ENCODE assay signal across 26 cellular contexts in genomic region chr6:42845327-42845694, GRCh38. TPM values are rescaled to one million over a fixed set of nuclear protein-coding genes. Genes with fewer than 3 reads are reported as not detected.
DNase-seq lines count a peak whose midpoint lies in the region; ATAC-seq and TF ChIP-seq lines count a peak whose summit lies in the region.
"Had no signal": no experiment of that assay in that cellular context is flagged by ENCODE, and none has a peak within 500 bp of the region (broad histone marks: within the 10 kb centered on the region; RNA-seq: fewer than 3 reads in every experiment).

No MANE protein-coding gene starts in this region.

- no peak overlapping the region for H3K4me3 Mint-ChIP-seq in CD8-positive, alpha-beta T cell
- H3K4me3 Mint-ChIP-seq in progenitor cell of endocrine pancreas (ENCODE audit: low read depth): no peak overlapping the region
- H3K4me3 Mint-ChIP-seq: activated T-helper 17 cell treated with anti-CD3 and anti-CD28 coated beads, Interleukin-2, amount 50 U/mL, for 72 hours; stimulated activated naive CD8-positive, alpha-beta T cell treated with anti-CD3 and anti-CD28 coated beads, Interleukin-15, Interleukin-2, amounts not matched to agents 100 ng/mL and 50 ng/mL, for 24 hours had no signal

- H3K36me3 Mint-ChIP-seq in CD8-positive, alpha-beta T cell: peaks cover 38% of the 10 kb centered on the region
- peaks cover 5% of the 10 kb centered on the region for H3K36me3 Mint-ChIP-seq in progenitor cell of endocrine pancreas (ENCODE audit: insufficient read depth)
- H3K36me3 Mint-ChIP-seq: activated naive CD4-positive, alpha-beta T cell treated with anti-CD3 and anti-CD28 coated beads, Interleukin-2, amount 50 U/mL, for 72 hours had no signal

- no peak for ATAC-seq in CD8-positive, alpha-beta T cell
- ATAC-seq in left cardiac atrium (no peak), HG03095 (IDR thresholded peaks at IDR 0.05; ENCODE audit: unreplicated experiment) (no peak)
- ATAC-seq: activated naive CD4-positive, alpha-beta T cell treated with anti-CD3 and anti-CD28 coated beads, Interleukin-2, amount 50 U/mL, for 72 hours; K562 had no signal

- no peaks in the 10 kb centered on the region for H3K4me1 ChIP-seq in CD8-positive, alpha-beta T cell (ENCODE audit: insufficient read depth, low read length)
- H3K4me1 ChIP-seq in HEK293 (ENCODE audit: control insufficient read depth, insufficient read depth, low read length) (no peaks in the 10 kb centered on the region), SJCRH30 (peaks cover 17% of the 10 kb centered on the region), mucosa of rectum (ENCODE audit: control insufficient read depth in 2 of 2, insufficient read depth in 2 of 2, low read length in 2 of 2) (peaks cover 3 to 9% of the 10 kb centered on the region in 2 donors)
- H3K4me1 ChIP-seq: BE2C, SJSA1 had no signal

- POLR2A ChIA-PET in CD8-positive, alpha-beta T cell (lab: Charles Lee): interaction anchor here (0.7 to 2.0 kb wide), 2 partner anchors 34 to 63 kb away, joined by 5 to 6 read pairs; partner anchors contain the start of gene RPL7L1
- POLR2A ChIA-PET in HEK293 (lab: Yijun Ruan, JAX): interaction anchor here (0.8 to 0.9 kb wide), 2 partner anchors 34 to 100 kb away, joined by 4 read pairs; partner anchors contain the start of genes RPL7L1 and TBCC

- no peaks in the 10 kb centered on the region for H3K27me3 Mint-ChIP-seq in CD8-positive, alpha-beta T cell (ENCODE audit: low read depth)
- H3K27me3 Mint-ChIP-seq in progenitor cell of endocrine pancreas: no peaks in the 10 kb centered on the region
- H3K27me3 Mint-ChIP-seq: activated T-helper 17 cell treated with anti-CD3 and anti-CD28 coated beads, Interleukin-2, amount 50 U/mL, for 72 hours; stimulated activated naive CD8-positive, alpha-beta T cell treated with anti-CD3 and anti-CD28 coated beads, Interleukin-15, Interleukin-2, amounts not matched to agents 100 ng/mL and 50 ng/mL, for 24 hours had no signal

- H3K27ac Mint-ChIP-seq in CD8-positive, alpha-beta T cell: peak overlapping the region; percentile 6
- no peak overlapping the region for H3K27ac Mint-ChIP-seq in progenitor cell of endocrine pancreas
- H3K27ac Mint-ChIP-seq: stimulated activated naive CD8-positive, alpha-beta T cell treated with anti-CD3 and anti-CD28 coated beads, Interleukin-15, Interleukin-2, amounts not matched to agents 100 ng/mL and 50 ng/mL, for 24 hours had no signal

- TF ChIP-seq CTCF in CD8-positive, alpha-beta T cell (IDR thresholded peaks at IDR 0.05): no peak
- TF ChIP-seq CTCF in HEK293 (tag by site-specific recombination; IDR thresholded peaks at IDR 0.05): no peak
- TF ChIP-seq CTCF in progenitor cell of endocrine pancreas (IDR thresholded peaks at IDR 0.05; ENCODE audit: unreplicated experiment): no peak

- peaks cover 15% of the 10 kb centered on the region for H3K4me1 Mint-ChIP-seq in CD8-positive, alpha-beta T cell (ENCODE audit: low read depth)
- H3K4me1 Mint-ChIP-seq in progenitor cell of endocrine pancreas (ENCODE audit: low read depth): peaks cover 11% of the 10 kb centered on the region

- no peak for DNase-seq in CD8-positive, alpha-beta T cell
- DNase-seq in SJCRH30 (peak; percentile 13 to 61), left cardiac atrium (no peak), progenitor cell of endocrine pancreas (ENCODE audit: low spot score, unreplicated experiment) (no peak), amniotic stem cell (lab: John Stamatoyannopoulos, UW) (no peak)
- DNase-seq: activated CD4-positive, alpha-beta T cell treated with anti-CD3 and anti-CD28 coated beads, Interleukin-2, amount 50 U/mL, for 48 hours; BE2C; effector CD8-positive, alpha-beta T cell; GF-D8; kidney; mammary epithelial cell; NCI-H1105; NCI-H2107; NCI-H526 treated with DMSO at 0.1 percent for 48 hours; T-helper 1 cell had no signal

- no peak overlapping the region for H3K4me3 ChIP-seq in CD8-positive, alpha-beta T cell (ENCODE audit: low read depth, low read length)
- no peak overlapping the region for H3K4me3 ChIP-seq in HEK293 (ENCODE audit: low read depth, low read length)
- no peak overlapping the region for H3K4me3 ChIP-seq in SJCRH30
- no peak overlapping the region for H3K4me3 ChIP-seq in mucosa of rectum (ENCODE audit: low read length in 2 of 2)
- H3K4me3 ChIP-seq: K562, SJSA1, thoracic aorta had no signal

- H3K9me3 Mint-ChIP-seq in CD8-positive, alpha-beta T cell: no peaks in the 10 kb centered on the region
- H3K9me3 Mint-ChIP-seq in progenitor cell of endocrine pancreas (ENCODE audit: low read depth): no peaks in the 10 kb centered on the region
- H3K9me3 Mint-ChIP-seq: activated naive CD4-positive, alpha-beta T cell treated with anti-CD3 and anti-CD28 coated beads, Interleukin-2, amount 50 U/mL, for 72 hours; activated T-helper 17 cell treated with anti-CD3 and anti-CD28 coated beads, Interleukin-2, amount 50 U/mL, for 72 hours; stimulated activated naive CD8-positive, alpha-beta T cell treated with anti-CD3 and anti-CD28 coated beads, Interleukin-15, Interleukin-2, amounts not matched to agents 100 ng/mL and 50 ng/mL, for 24 hours had no signal

- CTCF ChIA-PET in CD8-positive, alpha-beta T cell (lab: Charles Lee): interaction anchor here (1.4 kb wide), 1 partner anchor 9 kb away, joined by 7 read pairs; no protein-coding TSS in a partner anchor
- CTCF ChIA-PET in HEK293 (lab: Yijun Ruan, JAX): interaction anchor here (0.6 to 1.1 kb wide), 2 partner anchors 72 to 183 kb away, joined by 3 read pairs; no protein-coding TSS in a partner anchor

- H3K9ac ChIP-seq in mucosa of rectum (ENCODE audit: low read depth in 1 of 2, low read length in 2 of 2): no peak overlapping the region

- H3K27me3 ChIP-seq in CD8-positive, alpha-beta T cell (ENCODE audit: insufficient read depth, low read length): no peaks in the 10 kb centered on the region
- H3K27me3 ChIP-seq in SJCRH30 (no peaks in the 10 kb centered on the region), mucosa of rectum (ENCODE audit: control insufficient read depth in 2 of 2, insufficient read depth in 2 of 2, low read length in 2 of 2) (no peaks in the 10 kb centered on the region)
- H3K27me3 ChIP-seq: BE2C, neutrophil, SJSA1 had no signal

- no peak overlapping the region for H3K27ac ChIP-seq in CD8-positive, alpha-beta T cell (ENCODE audit: low read depth, low read length)
- H3K27ac ChIP-seq in HEK293 (ENCODE audit: extremely low read depth, low read depth, low read length) (no peak overlapping the region), SJCRH30 (peak overlapping the region; percentile 65), mucosa of rectum (ENCODE audit: low read depth in 2 of 2, low read length in 2 of 2) (peak overlapping the region; percentile 43 to 70)
- H3K27ac ChIP-seq: epithelial cell of prostate, neutrophil, SJSA1, thoracic aorta had no signal

- H3K9me3 ChIP-seq in CD8-positive, alpha-beta T cell (ENCODE audit: low read length): no peaks in the 10 kb centered on the region
- H3K9me3 ChIP-seq in HEK293 (ENCODE audit: control insufficient read depth, insufficient read depth, low read depth, low read length): no peaks in the 10 kb centered on the region
- H3K9me3 ChIP-seq in SJCRH30 (replicated peaks): no peaks in the 10 kb centered on the region
- H3K9me3 ChIP-seq in mucosa of rectum (ENCODE audit: control insufficient read depth in 2 of 2, low read length in 2 of 2): no peaks in the 10 kb centered on the region
- H3K9me3 ChIP-seq: BE2C, neutrophil, SJSA1, thoracic aorta had no signal

- intact Hi-C loops in CD8-positive, alpha-beta T cell (cut with DNase I, micrococcal nuclease): no loop called here
- intact Hi-C loops in left cardiac atrium (cut with DNase I): no loop called here

- peaks cover 4% of the 10 kb centered on the region for H3K36me3 ChIP-seq in CD8-positive, alpha-beta T cell (ENCODE audit: insufficient read depth, low read length)
- H3K36me3 ChIP-seq in HEK293 (ENCODE audit: control insufficient read depth in 2 of 2, insufficient read depth in 1 of 2, low read length in 2 of 2) (no peaks in the 10 kb centered on the region), SJCRH30 (no peaks in the 10 kb centered on the region), mucosa of rectum (ENCODE audit: control insufficient read depth in 2 of 2, insufficient read depth in 2 of 2, low read length in 2 of 2) (peaks cover 0 to 6% of the 10 kb centered on the region in 2 donors)
- H3K36me3 ChIP-seq: BE2C had no signal

TF ChIP-seq in HEK293, 187 proteins besides CTCF, POLR2A, EP300 and RAD21:
- TF ChIP-seq, protein P1, sequence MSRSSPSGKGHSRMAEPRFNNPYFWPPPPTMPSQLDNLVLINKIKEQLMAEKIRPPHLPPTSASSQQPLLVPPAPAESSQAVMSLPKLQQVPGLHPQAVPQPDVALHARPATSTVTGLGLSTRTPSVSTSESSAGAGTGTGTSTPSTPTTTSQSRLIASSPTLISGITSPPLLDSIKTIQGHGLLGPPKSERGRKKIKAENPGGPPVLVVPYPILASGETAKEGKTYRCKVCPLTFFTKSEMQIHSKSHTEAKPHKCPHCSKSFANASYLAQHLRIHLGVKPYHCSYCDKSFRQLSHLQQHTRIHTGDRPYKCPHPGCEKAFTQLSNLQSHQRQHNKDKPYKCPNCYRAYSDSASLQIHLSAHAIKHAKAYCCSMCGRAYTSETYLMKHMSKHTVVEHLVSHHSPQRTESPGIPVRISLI (tag by site-specific recombination; IDR thresholded peaks at IDR 0.05): 0 out of 2 replicates have a peak, but pooled peaks have one; percentile 6
- TF ChIP-seq ZNF10 (tag by site-specific recombination; IDR thresholded peaks at IDR 0.05) (no peak), ZNF473 (tag by site-specific recombination; IDR thresholded peaks at IDR 0.05) (no peak)

RNA-seq across cellular contexts. Expression of gene RPL7L1, which starts 34.1 kb away (rescaled TPM):
- total RNA-seq in CD8-positive, alpha-beta T cell: 10 to 100 TPM; 67.9 to 68.6 TPM
- 140 and 147 TPM in 2 replicates for total RNA-seq in SJCRH30 (2014; rRNA removed; shearing (Covaris generic))
- total RNA-seq in left cardiac atrium: 10 to 100 TPM; 50.8 to 60.8 TPM
- total RNA-seq in progenitor cell of endocrine pancreas: 82.8 and 88.9 TPM in 2 replicates

Comparison
In these comparisons a context has a peak if more than half of its experiments do, and no peak if none do; other contexts are left out.
1. DNase-seq: peak in SJCRH30 (2 of 2); none in CD8-positive, alpha-beta T cell (0 of 7), left cardiac atrium (single experiment), progenitor cell of endocrine pancreas (single experiment) and amniotic stem cell (single experiment).
2. H3K27ac ChIP-seq: peak in SJCRH30 (single experiment) and mucosa of rectum (2 of 2); none in CD8-positive, alpha-beta T cell (single experiment) and HEK293 (single experiment).